Comparison of ENCODE assay signal across 11 cellular contexts in the genomic region with DNA sequence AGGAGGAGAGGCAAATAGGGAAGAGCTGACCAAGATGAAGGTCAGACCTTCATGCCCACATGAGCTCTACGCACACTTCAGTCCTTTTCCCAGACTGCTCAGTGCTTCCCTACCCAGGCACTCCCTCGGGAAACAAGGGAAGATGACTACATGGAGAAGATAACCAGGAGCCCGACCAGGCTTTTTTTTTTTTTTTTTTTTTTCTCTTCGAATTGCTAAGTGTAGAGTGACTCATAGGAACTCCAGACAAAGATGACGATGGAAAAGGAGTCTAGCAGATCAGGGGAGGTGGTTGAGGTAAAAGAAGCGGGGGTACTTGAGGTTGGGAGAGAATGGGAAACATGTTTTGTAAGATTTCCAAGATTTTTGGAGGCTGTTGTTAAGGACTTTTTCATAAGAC.
DNase-seq lines count a peak whose midpoint lies in the region; ATAC-seq and TF ChIP-seq lines count a peak whose summit lies in the region.
"Had no signal": no experiment of that assay in that cellular context is flagged by ENCODE, and none has a peak within 500 bp of the region (broad histone marks: within the 10 kb centered on the region; RNA-seq: fewer than 3 reads in every experiment).

No MANE protein-coding gene starts in this region.

- DNase-seq in AG04450 (ENCODE audit: low read depth, low spot score) (peak; percentile 33), MG63 (peak; percentile 87), fibroblast of mammary gland (ENCODE audit: low read depth) (peak; percentile 98), nephron progenitor cell (no peak), hippocampal formation (lab: John Stamatoyannopoulos, UW) (no peak), Karpas-422 (no peak), T-cell (no peak)
- DNase-seq: CD4-positive, alpha-beta memory T cell; erythroblast; OCI-M1 had no signal

- CTCF ChIA-PET in AG04450 (lab: Charles Lee), result no interaction called here
- CTCF ChIA-PET in T-cell (lab: Charles Lee), result no interaction called here

- no peak overlapping the region for H3K4me2 ChIP-seq in Karpas-422 (ENCODE audit: low read depth, low read length, poor library complexity, severe bottlenecking)

- H3K79me2 ChIP-seq in Karpas-422 (ENCODE audit: low read length), result no peaks in the 10 kb centered on the region

- no peaks in the 10 kb centered on the region for H3K9me3 Mint-ChIP-seq in nephron progenitor cell
- peaks cover 0 to 6% (median 6%) of the 10 kb centered on the region in 3 donors for H3K9me3 Mint-ChIP-seq in T-cell

- H3K36me3 Mint-ChIP-seq in nephron progenitor cell (ENCODE audit: low read depth) (no peaks in the 10 kb centered on the region), T-cell (no peaks in the 10 kb centered on the region)
- H3K36me3 Mint-ChIP-seq: CD4-positive, alpha-beta memory T cell had no signal

- H3K4me1 Mint-ChIP-seq in nephron progenitor cell (peaks cover 47% of the 10 kb centered on the region), T-cell (no peaks in the 10 kb centered on the region)
- H3K4me1 Mint-ChIP-seq: CD4-positive, alpha-beta memory T cell had no signal

- TF ChIP-seq CTCF in AG04450 (IDR thresholded peaks at IDR 0.05; ENCODE audit: low read depth, low read length), result no peak
- no peak for TF ChIP-seq CTCF in fibroblast of mammary gland (conservative IDR thresholded peaks at IDR 0.05; ENCODE audit: control insufficient read depth, insufficient read depth, low read depth, low read length)
- no peak for TF ChIP-seq CTCF in nephron progenitor cell (IDR thresholded peaks at IDR 0.05)

- H3K4me1 ChIP-seq in Karpas-422 (ENCODE audit: low read length), result no peaks in the 10 kb centered on the region

- H3K4me3 ChIP-seq in AG04450 (ENCODE audit: low read depth, low read length) (no peak overlapping the region), MG63 (no peak overlapping the region), fibroblast of mammary gland (ENCODE audit: control insufficient read depth, low read depth, low read length) (no peak overlapping the region), Karpas-422 (ENCODE audit: low read length) (no peak overlapping the region)

- H3K4me3 Mint-ChIP-seq in nephron progenitor cell, result no peak overlapping the region
- H3K4me3 Mint-ChIP-seq in T-cell, result no peak overlapping the region
- H3K4me3 Mint-ChIP-seq: CD4-positive, alpha-beta memory T cell had no signal

- H3K36me3 ChIP-seq in MG63 (no peaks in the 10 kb centered on the region), Karpas-422 (ENCODE audit: insufficient read depth, low read length) (no peaks in the 10 kb centered on the region)

- H3K27me3 ChIP-seq in AG04450 (ENCODE audit: control insufficient read depth, insufficient read depth, low read length) (no peaks in the 10 kb centered on the region), MG63 (no peaks in the 10 kb centered on the region), Karpas-422 (ENCODE audit: low read length) (no peaks in the 10 kb centered on the region)

- H3K9ac ChIP-seq in Karpas-422 (ENCODE audit: low read length), result no peak overlapping the region

- H3K9me3 ChIP-seq in AG04450 (ENCODE audit: control insufficient read depth, insufficient read depth, low read length), result no peaks in the 10 kb centered on the region
- no peaks in the 10 kb centered on the region for H3K9me3 ChIP-seq in MG63
- no peaks in the 10 kb centered on the region for H3K9me3 ChIP-seq in Karpas-422 (ENCODE audit: low read length)

- H3K27me3 Mint-ChIP-seq in nephron progenitor cell (ENCODE audit: low read depth, poor library complexity) (no peaks in the 10 kb centered on the region), T-cell (no peaks in the 10 kb centered on the region)
- H3K27me3 Mint-ChIP-seq: CD4-positive, alpha-beta memory T cell had no signal

- H3K27ac Mint-ChIP-seq in nephron progenitor cell (peak overlapping the region; percentile 30), T-cell (no peak overlapping the region)
- H3K27ac Mint-ChIP-seq: CD4-positive, alpha-beta memory T cell had no signal

- no peaks in the 10 kb centered on the region for H4K20me1 ChIP-seq in Karpas-422 (ENCODE audit: insufficient read depth, low read depth, low read length)

- H3K27ac ChIP-seq in AG04450 (ENCODE audit: low read depth, low read length) (no peak overlapping the region), Karpas-422 (ENCODE audit: low read length) (no peak overlapping the region)

- H3K9me2 ChIP-seq in Karpas-422 (replicated peaks; ENCODE audit: insufficient read depth, low read length), result no peaks in the 10 kb centered on the region

- POLR2A ChIA-PET in AG04450 (lab: Yijun Ruan, JAX), result interaction anchor here (0.7 kb wide), 1 partner anchor 10 kb away, joined by 9 read pairs; no protein-coding TSS in a partner anchor
- POLR2A ChIA-PET in T-cell (lab: Charles Lee), result no interaction called here

- ATAC-seq in GM21786 (IDR thresholded peaks at IDR 0.05; ENCODE audit: unreplicated experiment), result no peak
- ATAC-seq in T-cell (replicated peaks in 1 of 4), result no peak

- no peak overlapping the region for H2AFZ ChIP-seq in Karpas-422 (ENCODE audit: low read length)

Comparison
In these comparisons a context has a peak if more than half of its experiments do, and no peak if none do; other contexts are left out.
1. DNase-seq: peak in AG04450 (single experiment), MG63 (single experiment) and fibroblast of mammary gland (single experiment); none in nephron progenitor cell (single experiment), hippocampal formation (0 of 2), Karpas-422 (single experiment) and T-cell (0 of 34).